ENCODE assay signal across 19 cellular contexts in genomic region chr22:50361688-50362087, GRCh38. TPM values are rescaled to one million over a fixed set of nuclear protein-coding genes. Genes with fewer than 3 reads are reported as not detected.
DNase-seq lines count a peak whose midpoint lies in the region; ATAC-seq, FAIRE-seq and TF ChIP-seq lines count a peak whose summit lies in the region.
"Had no signal": no experiment of that assay in that cellular context is flagged by ENCODE, and none has a peak within 500 bp of the region (broad histone marks: within the 10 kb centered on the region; RNA-seq: fewer than 3 reads in every experiment).

No MANE protein-coding gene starts in this region.

- peak in 1 of 3 donors; percentile 51 for DNase-seq in CD4-positive, CD25-positive, alpha-beta regulatory T cell
- DNase-seq in activated T-cell treated with anti-CD3 and anti-CD28 coated beads, Interleukin-2, amount 50 U/mL, for 72 hours: peak; percentile 37 to 51
- DNase-seq in left lobe of liver (ENCODE audit: low spot score) (no peak), GM19239 (ENCODE audit: insufficient read length, low spot score) (no peak), GM03348 (ENCODE audit: low spot score) (no peak), HK-2 (ENCODE audit: unreplicated experiment) (no peak)
- DNase-seq: anterior cingulate cortex; heart right ventricle; lower lobe of right lung; NCI-H2171; SHP77; stimulated activated CD4-positive, alpha-beta T cell treated with anti-CD3 and anti-CD28 coated beads, Interleukin-2, amount 100 ng/mL, for 24 hours; substantia nigra; WERI-Rb-1 had no signal

- no peaks in the 10 kb centered on the region for H3K9me3 ChIP-seq in CD4-positive, CD25-positive, alpha-beta regulatory T cell (ENCODE audit: control insufficient read depth in 2 of 2, low read length in 2 of 2)
- no peaks in the 10 kb centered on the region for H3K9me3 ChIP-seq in HEK293 (ENCODE audit: control insufficient read depth, insufficient read depth, low read depth, low read length)
- H3K9me3 ChIP-seq: HAP-1, lower lobe of right lung had no signal

- peak overlapping the region; percentile 60 for H3K27ac ChIP-seq in CD4-positive, CD25-positive, alpha-beta regulatory T cell (ENCODE audit: insufficient read depth, low read length, poor library complexity, severe bottlenecking)
- peak overlapping the region; percentile 8; the same call in 1 of the 2 replicates for H3K27ac ChIP-seq in HEK293 (ENCODE audit: extremely low read depth, low read depth, low read length)
- H3K27ac ChIP-seq: heart right ventricle, KMS-11, lower lobe of right lung, parathyroid adenoma, WERI-Rb-1 had no signal

- H3K4me3 ChIP-seq in CD4-positive, CD25-positive, alpha-beta regulatory T cell (ENCODE audit: low read depth, low read length): peak overlapping the region; percentile 10
- H3K4me3 ChIP-seq in HEK293 (ENCODE audit: low read depth, low read length): no peak overlapping the region
- H3K4me3 ChIP-seq: HAP-1, heart right ventricle, lower lobe of right lung had no signal

- CTCF ChIA-PET in HEK293 (lab: Yijun Ruan, JAX): interaction anchor here (0.6 to 0.8 kb wide), 2 partner anchors 13 to 34 kb away, joined by 3 to 7 read pairs; no protein-coding TSS in a partner anchor

- peaks cover 0 to 1% (median 0%) of the 10 kb centered on the region in 7 donors for H3K9me3 Mint-ChIP-seq in CD4-positive, CD25-positive, alpha-beta regulatory T cell
- H3K9me3 Mint-ChIP-seq in activated T-cell treated with anti-CD3 and anti-CD28 coated beads, Interleukin-2, amount 50 U/mL, for 72 hours: no peaks in the 10 kb centered on the region

- peaks cover 14% of the 10 kb centered on the region for H3K36me3 ChIP-seq in CD4-positive, CD25-positive, alpha-beta regulatory T cell (ENCODE audit: control insufficient read depth, insufficient read depth, low read length)
- H3K36me3 ChIP-seq in HEK293 (ENCODE audit: control insufficient read depth in 2 of 2, insufficient read depth in 1 of 2, low read length in 2 of 2): peaks cover 4 to 44% of the 10 kb centered on the region in 2 experiments; a peak in 2 of 3 replicates

- no peaks in the 10 kb centered on the region for H3K27me3 ChIP-seq in CD4-positive, CD25-positive, alpha-beta regulatory T cell (ENCODE audit: control insufficient read depth, insufficient read depth, low read length)
- H3K27me3 ChIP-seq: heart right ventricle had no signal

- FAIRE-seq in GM19239 (lab: Jason Lieb, UNC): no peak

- peak overlapping the region in 3 of 4 donors; percentile 17 to 29 (median 23) for H3K4me3 Mint-ChIP-seq in CD4-positive, CD25-positive, alpha-beta regulatory T cell
- peak overlapping the region; percentile 61 to 88 for H3K4me3 Mint-ChIP-seq in activated T-cell treated with anti-CD3 and anti-CD28 coated beads, Interleukin-2, amount 50 U/mL, for 72 hours

- POLR2A ChIA-PET in HEK293 (lab: Yijun Ruan, JAX): no interaction called here

- peaks cover 26 to 63% (median 53%) of the 10 kb centered on the region in 4 donors for H3K4me1 Mint-ChIP-seq in CD4-positive, CD25-positive, alpha-beta regulatory T cell
- H3K4me1 Mint-ChIP-seq in activated T-cell treated with anti-CD3 and anti-CD28 coated beads, Interleukin-2, amount 50 U/mL, for 72 hours (ENCODE audit: low read depth): peaks cover 61% of the 10 kb centered on the region

- H3K27me3 Mint-ChIP-seq in CD4-positive, CD25-positive, alpha-beta regulatory T cell: no peaks in the 10 kb centered on the region
- no peaks in the 10 kb centered on the region for H3K27me3 Mint-ChIP-seq in activated T-cell treated with anti-CD3 and anti-CD28 coated beads, Interleukin-2, amount 50 U/mL, for 72 hours (ENCODE audit: low read depth)

- no peak for TF ChIP-seq CTCF in HEK293 (tag by site-specific recombination; IDR thresholded peaks at IDR 0.05)

- peak overlapping the region; percentile 83 to 90 (median 89) for H3K27ac Mint-ChIP-seq in CD4-positive, CD25-positive, alpha-beta regulatory T cell
- H3K27ac Mint-ChIP-seq in activated T-cell treated with anti-CD3 and anti-CD28 coated beads, Interleukin-2, amount 50 U/mL, for 72 hours: peak overlapping the region; percentile 58

- H3K4me1 ChIP-seq in CD4-positive, CD25-positive, alpha-beta regulatory T cell (ENCODE audit: control insufficient read depth, insufficient read depth, low read length, poor library complexity, severe bottlenecking): peaks cover 34% of the 10 kb centered on the region
- no peaks in the 10 kb centered on the region for H3K4me1 ChIP-seq in HEK293 (ENCODE audit: control insufficient read depth, insufficient read depth, low read length)
- H3K4me1 ChIP-seq: HAP-1, parathyroid adenoma had no signal

- peaks cover 28% of the 10 kb centered on the region for H3K36me3 Mint-ChIP-seq in CD4-positive, CD25-positive, alpha-beta regulatory T cell
- peaks cover 4 to 15% of the 10 kb centered on the region in 2 donors for H3K36me3 Mint-ChIP-seq in activated T-cell treated with anti-CD3 and anti-CD28 coated beads, Interleukin-2, amount 50 U/mL, for 72 hours (ENCODE audit: insufficient read depth in 2 of 2)

- peak; percentile 62 to 80 for ATAC-seq in CD4-positive, CD25-positive, alpha-beta regulatory T cell (ENCODE audit: low read depth in 2 of 2)
- ATAC-seq in activated T-cell treated with anti-CD3 and anti-CD28 coated beads, Interleukin-2, amount 50 U/mL, for 72 hours (replicated peaks in 1 of 2): peak; percentile 92 to 95
- ATAC-seq in left lobe of liver (peak; percentile 31), HG02798 (IDR thresholded peaks at IDR 0.05; ENCODE audit: poor library complexity, unreplicated experiment) (no peak)

TF ChIP-seq in HEK293, 187 proteins besides CTCF, POLR2A, EP300 and RAD21:
- TF ChIP-seq ZNF214 (tag by site-specific recombination; IDR thresholded peaks at IDR 0.05; ENCODE audit: borderline replicate concordance): no peak
- no peak for TF ChIP-seq ZSCAN16 (tag by site-specific recombination; IDR thresholded peaks at IDR 0.05)
- TF ChIP-seq TCF7L2 (IDR thresholded peaks at IDR 0.05; ENCODE audit: borderline replicate concordance, low read depth, low read length): no peak
- TF ChIP-seq GLI4 (tag by site-specific recombination; IDR thresholded peaks at IDR 0.05): no peak
TF ChIP-seq in HEK293: peak in this region for 0.

RNA-seq across cellular contexts. Expression of gene PPP6R2, which starts 18.6 kb away (rescaled TPM):
- 85.7 TPM for total RNA-seq in CD4-positive, CD25-positive, alpha-beta regulatory T cell
- polyA plus RNA-seq in CD4-positive, CD25-positive, alpha-beta regulatory T cell: 10 to 100 TPM; 15.9 to 19.4 (median 17.2) TPM
- total RNA-seq in activated T-cell treated with anti-CD3 and anti-CD28 coated beads, Interleukin-2, amount 50 U/mL, for 72 hours: 10 to 100 TPM; 45.6 to 51.3 TPM
- total RNA-seq in left lobe of liver: 65.4 TPM

RNA-seq across cellular contexts. Expression of gene DENND6B, which starts 34.9 kb away (rescaled TPM):
- total RNA-seq in CD4-positive, CD25-positive, alpha-beta regulatory T cell: 2.1 TPM
- under 1 TPM; 0.48 to 0.69 (median 0.53) TPM for polyA plus RNA-seq in CD4-positive, CD25-positive, alpha-beta regulatory T cell
- 1 to 10 TPM; 6.4 to 8.5 TPM for total RNA-seq in activated T-cell treated with anti-CD3 and anti-CD28 coated beads, Interleukin-2, amount 50 U/mL, for 72 hours
- total RNA-seq in left lobe of liver: 1.8 TPM

RNA-seq across cellular contexts. Expression of gene PLXNB2, which starts 54.2 kb away (rescaled TPM):
- total RNA-seq in CD4-positive, CD25-positive, alpha-beta regulatory T cell: 3.7 TPM
- polyA plus RNA-seq in CD4-positive, CD25-positive, alpha-beta regulatory T cell: under 1 TPM in 3 of 4 donors, not detected in 1; 0.36 to 0.67 (median 0.42) TPM
- total RNA-seq in activated T-cell treated with anti-CD3 and anti-CD28 coated beads, Interleukin-2, amount 50 U/mL, for 72 hours: 10 to 100 TPM; 30.2 to 34.0 TPM
- 187 TPM for total RNA-seq in left lobe of liver

Comparison
In these comparisons a context has a peak if more than half of its experiments do, and no peak if none do; other contexts are left out.
1. DNase-seq: peak in activated T-cell treated with anti-CD3 and anti-CD28 coated beads, Interleukin-2, amount 50 U/mL, for 72 hours (2 of 2); none in left lobe of liver (single experiment), GM19239 (single experiment), GM03348 (single experiment) and HK-2 (single experiment).